Comparison of ENCODE assay signal across 1 cellular context in genomic region chr14:38074754-38075153, GRCh38.
TF ChIP-seq lines count a peak whose summit lies in the region.

No MANE protein-coding gene starts in this region.

TF ChIP-seq in SK-N-SH, 30 proteins besides CTCF, POLR2A, EP300 and RAD21:
- TF ChIP-seq FOSL2 (IDR thresholded peaks at IDR 0.05; ENCODE audit: borderline replicate concordance, low read depth) (no peak), SMC3 (IDR thresholded peaks at IDR 0.05; ENCODE audit: low read depth, low read length) (no peak), EZH2phosphoT487 (IDR thresholded peaks at IDR 0.05; ENCODE audit: borderline replicate concordance, low read depth) (no peak), NRF1 (IDR thresholded peaks at IDR 0.05; ENCODE audit: low read depth, low read length) (no peak), FOXJ3 (CRISPR knock-in tag; IDR thresholded peaks at IDR 0.05) (no peak), TEAD4 (IDR thresholded peaks at IDR 0.05; ENCODE audit: borderline replicate concordance, insufficient read depth) (no peak), SIN3A (IDR thresholded peaks at IDR 0.05; ENCODE audit: borderline replicate concordance, low read depth, low read length) (no peak), GABPA (IDR thresholded peaks at IDR 0.05; ENCODE audit: low read depth) (no peak), YY1 (IDR thresholded peaks at IDR 0.05; ENCODE audit: low read depth) (no peak), MXI1 (IDR thresholded peaks at IDR 0.05; ENCODE audit: low read depth, low read length) (no peak)
- TF ChIP-seq, protein P1, sequence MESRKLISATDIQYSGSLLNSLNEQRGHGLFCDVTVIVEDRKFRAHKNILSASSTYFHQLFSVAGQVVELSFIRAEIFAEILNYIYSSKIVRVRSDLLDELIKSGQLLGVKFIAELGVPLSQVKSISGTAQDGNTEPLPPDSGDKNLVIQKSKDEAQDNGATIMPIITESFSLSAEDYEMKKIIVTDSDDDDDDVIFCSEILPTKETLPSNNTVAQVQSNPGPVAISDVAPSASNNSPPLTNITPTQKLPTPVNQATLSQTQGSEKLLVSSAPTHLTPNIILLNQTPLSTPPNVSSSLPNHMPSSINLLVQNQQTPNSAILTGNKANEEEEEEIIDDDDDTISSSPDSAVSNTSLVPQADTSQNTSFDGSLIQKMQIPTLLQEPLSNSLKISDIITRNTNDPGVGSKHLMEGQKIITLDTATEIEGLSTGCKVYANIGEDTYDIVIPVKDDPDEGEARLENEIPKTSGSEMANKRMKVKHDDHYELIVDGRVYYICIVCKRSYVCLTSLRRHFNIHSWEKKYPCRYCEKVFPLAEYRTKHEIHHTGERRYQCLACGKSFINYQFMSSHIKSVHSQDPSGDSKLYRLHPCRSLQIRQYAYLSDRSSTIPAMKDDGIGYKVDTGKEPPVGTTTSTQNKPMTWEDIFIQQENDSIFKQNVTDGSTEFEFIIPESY (IDR thresholded peaks at IDR 0.05; ENCODE audit: borderline replicate concordance, low read depth): no peak
- TF ChIP-seq, protein P2, sequence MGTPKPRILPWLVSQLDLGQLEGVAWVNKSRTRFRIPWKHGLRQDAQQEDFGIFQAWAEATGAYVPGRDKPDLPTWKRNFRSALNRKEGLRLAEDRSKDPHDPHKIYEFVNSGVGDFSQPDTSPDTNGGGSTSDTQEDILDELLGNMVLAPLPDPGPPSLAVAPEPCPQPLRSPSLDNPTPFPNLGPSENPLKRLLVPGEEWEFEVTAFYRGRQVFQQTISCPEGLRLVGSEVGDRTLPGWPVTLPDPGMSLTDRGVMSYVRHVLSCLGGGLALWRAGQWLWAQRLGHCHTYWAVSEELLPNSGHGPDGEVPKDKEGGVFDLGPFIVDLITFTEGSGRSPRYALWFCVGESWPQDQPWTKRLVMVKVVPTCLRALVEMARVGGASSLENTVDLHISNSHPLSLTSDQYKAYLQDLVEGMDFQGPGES (IDR thresholded peaks at IDR 0.05; ENCODE audit: low read depth, low read length): no peak
- TF ChIP-seq, protein P3, sequence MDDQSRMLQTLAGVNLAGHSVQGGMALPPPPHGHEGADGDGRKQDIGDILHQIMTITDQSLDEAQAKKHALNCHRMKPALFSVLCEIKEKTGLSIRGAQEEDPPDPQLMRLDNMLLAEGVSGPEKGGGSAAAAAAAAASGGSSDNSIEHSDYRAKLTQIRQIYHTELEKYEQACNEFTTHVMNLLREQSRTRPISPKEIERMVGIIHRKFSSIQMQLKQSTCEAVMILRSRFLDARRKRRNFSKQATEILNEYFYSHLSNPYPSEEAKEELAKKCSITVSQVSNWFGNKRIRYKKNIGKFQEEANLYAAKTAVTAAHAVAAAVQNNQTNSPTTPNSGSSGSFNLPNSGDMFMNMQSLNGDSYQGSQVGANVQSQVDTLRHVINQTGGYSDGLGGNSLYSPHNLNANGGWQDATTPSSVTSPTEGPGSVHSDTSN (IDR thresholded peaks at IDR 0.05): no peak
